ENCODE assay signal across 1 cellular context in the genomic region with DNA sequence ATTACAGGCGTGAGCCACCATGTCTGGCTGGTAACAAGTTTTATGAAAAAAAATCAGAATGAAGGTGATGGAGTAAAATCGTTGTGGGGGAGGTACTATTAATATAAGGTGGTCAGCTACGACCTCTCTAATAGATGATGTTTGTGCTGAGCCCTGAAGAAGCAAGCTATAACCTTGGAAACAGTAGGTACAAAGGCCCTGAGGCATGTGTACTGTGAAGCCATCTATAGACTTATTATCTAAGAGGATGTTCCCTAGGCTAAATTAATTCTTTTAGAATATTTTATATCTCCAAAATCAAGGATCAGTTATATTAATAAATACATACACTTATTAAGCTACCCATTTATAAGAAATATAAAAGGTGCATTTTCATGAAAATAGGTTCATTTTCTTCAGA.
A peak's percentile ranks its signal among the peaks of the same experiment; 100 is the strongest.
TF ChIP-seq lines count a peak whose summit lies in the region.

No MANE protein-coding gene starts in this region.

TF ChIP-seq in HEK293, 187 proteins besides CTCF, POLR2A, EP300 and RAD21:
- TF ChIP-seq HIC1 (tag by site-specific recombination; IDR thresholded peaks at IDR 0.05) (no peak), ZNF623 (tag by site-specific recombination; IDR thresholded peaks at IDR 0.05) (peak; percentile 69)
